In genomic region chr16:8708546-8708945, GRCh38 we compare ENCODE assay signal across 24 cellular contexts.
"Had no signal": no experiment of that assay in that cellular context is flagged by ENCODE, and none has a peak within 500 bp of the region (broad histone marks: within the 10 kb centered on the region; RNA-seq: fewer than 3 reads in every experiment).

No MANE protein-coding gene starts in this region.

- DNase-seq: activated B cell treated with CpG ODN at 0.5 μM for 24 hours; activated CD4-positive, alpha-beta T cell treated with anti-CD3 and anti-CD28 coated beads for 48 hours; activated CD4-positive, alpha-beta T cell treated with anti-CD3 and anti-CD28 coated beads, Interleukin-2, amount 50 U/mL, for 1 hour; activated CD4-positive, alpha-beta T cell treated with anti-CD3 and anti-CD28 coated beads, Interleukin-2, amount 50 U/mL, for 48 hours; activated CD8-positive, alpha-beta memory T cell treated with anti-CD3 and anti-CD28 coated beads for 24 hours; activated CD8-positive, alpha-beta T cell treated with anti-CD3 and anti-CD28 coated beads for 36 hours; activated gamma-delta T cell; activated naive CD4-positive, alpha-beta T cell; activated naive CD4-positive, alpha-beta T cell treated with anti-CD3 and anti-CD28 coated beads, Interleukin-2, amount 10 ng/mL, durations not matched to agents 7 days and 5 days; activated naive CD8-positive, alpha-beta T cell treated with anti-CD3 and anti-CD28 coated beads, Interleukin-2, amount 10 ng/mL, durations not matched to agents 7 days and 5 days; activated T-cell treated with anti-CD3 and anti-CD28 coated beads, Interleukin-2, amount 50 U/mL, for 48 hours; central memory CD4-positive, alpha-beta T cell; cortex of kidney; dermis blood vessel endothelial cell; effector CD4-positive, alpha-beta T cell; effector memory CD8-positive, alpha-beta T cell; erythroblast; foreskin keratinocyte; gastrocnemius medialis; glutamatergic neuron; heart left ventricle; hypothalamus; T1000; WERI-Rb-1 had no signal
